In the genomic region with DNA sequence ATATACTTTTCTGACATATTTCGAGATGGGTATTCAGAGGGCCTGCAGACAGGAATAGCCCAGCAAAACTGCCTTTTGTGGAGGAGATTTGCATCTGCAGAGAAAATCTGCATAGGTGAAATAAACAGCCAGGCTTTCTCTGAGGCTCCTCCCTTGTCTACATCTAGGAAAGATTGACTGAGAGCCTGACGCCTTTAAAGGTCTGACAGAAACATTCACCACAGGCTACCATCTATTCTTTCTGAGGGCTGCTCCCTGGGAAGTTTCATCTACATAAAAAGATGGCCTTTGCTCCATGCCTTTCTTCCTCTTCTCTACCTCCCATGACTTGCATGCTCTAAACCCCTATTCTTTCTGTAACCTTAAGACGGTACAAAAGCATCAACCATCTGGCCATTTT, we compare ENCODE assay signal across 1 cellular context.
TF ChIP-seq lines count a peak whose summit lies in the region.

No MANE protein-coding gene starts in this region.

TF ChIP-seq in GM23338, 12 proteins besides CTCF, POLR2A, EP300 and RAD21:
- no peak for TF ChIP-seq EZH2phosphoT487 (IDR thresholded peaks at IDR 0.05; ENCODE audit: unreplicated experiment)
